13 cellular contexts compared by ENCODE assay signal in the genomic region with DNA sequence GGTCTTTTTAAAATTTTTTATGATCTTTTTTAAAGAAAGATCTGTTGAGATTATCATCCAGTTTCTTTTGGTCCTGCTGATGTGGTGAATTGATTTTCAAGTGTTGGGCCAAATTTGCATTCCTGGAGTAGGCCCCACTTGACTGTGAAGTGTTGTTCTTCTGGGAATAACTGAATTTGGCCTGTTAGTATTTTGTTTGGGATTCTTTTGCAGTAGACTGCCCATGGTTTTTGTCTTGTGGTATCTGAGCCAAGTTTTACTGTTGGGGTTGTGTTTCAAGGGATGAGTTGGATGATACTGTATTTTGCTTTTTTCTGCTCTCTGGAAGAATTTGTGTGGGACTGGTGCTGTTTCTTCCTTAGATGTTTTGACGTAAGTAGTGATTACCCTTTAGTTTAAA. TPM values are rescaled to one million over a fixed set of nuclear protein-coding genes. Genes with fewer than 3 reads are reported as not detected.
DNase-seq lines count a peak whose midpoint lies in the region; ATAC-seq and TF ChIP-seq lines count a peak whose summit lies in the region.
"Had no signal": no experiment of that assay in that cellular context is flagged by ENCODE, and none has a peak within 500 bp of the region (broad histone marks: within the 10 kb centered on the region; RNA-seq: fewer than 3 reads in every experiment).

No MANE protein-coding gene starts in this region.

- no peak for TF ChIP-seq CTCF in nephron progenitor cell (IDR thresholded peaks at IDR 0.05)

- H3K4me3 Mint-ChIP-seq in CD8-positive, alpha-beta memory T cell = no peak overlapping the region
- H3K4me3 Mint-ChIP-seq in T-cell (no peak overlapping the region), nephron progenitor cell (no peak overlapping the region)

- DNase-seq in CD8-positive, alpha-beta memory T cell = no peak
- DNase-seq in T-cell = no peak
- DNase-seq in nephron progenitor cell = no peak
- no peak for DNase-seq in T-helper 2 cell
- no peak for DNase-seq in right cardiac atrium
- no peak for DNase-seq in effector CD4-positive, alpha-beta T cell
- DNase-seq: activated CD4-positive, CD25-positive, alpha-beta regulatory T cell treated with anti-CD3 and anti-CD28 coated beads, Interleukin-2, amount 50 U/mL, for 72 hours; COR-L47; effector memory CD4-positive, alpha-beta T cell; NCI-H2081; right lobe of liver had no signal

- no peaks in the 10 kb centered on the region for H3K9me3 Mint-ChIP-seq in CD8-positive, alpha-beta memory T cell
- H3K9me3 Mint-ChIP-seq in T-cell (no peaks in the 10 kb centered on the region), nephron progenitor cell (no peaks in the 10 kb centered on the region)
- H3K9me3 Mint-ChIP-seq: brain had no signal

- H3K27me3 ChIP-seq in CD8-positive, alpha-beta memory T cell (ENCODE audit: insufficient read depth, low read length, poor library complexity, severe bottlenecking) = no peaks in the 10 kb centered on the region
- H3K27me3 ChIP-seq in right cardiac atrium (ENCODE audit: control insufficient read depth, insufficient read depth) = no peaks in the 10 kb centered on the region
- H3K27me3 ChIP-seq: right lobe of liver had no signal

- H3K27ac ChIP-seq in CD8-positive, alpha-beta memory T cell (ENCODE audit: low read depth, low read length) = no peak overlapping the region
- no peak overlapping the region for H3K27ac ChIP-seq in right cardiac atrium (ENCODE audit: low read length)
- H3K27ac ChIP-seq: right lobe of liver had no signal

- peaks cover 0 to 51% (median 29%) of the 10 kb centered on the region in 3 donors for H3K36me3 Mint-ChIP-seq in CD8-positive, alpha-beta memory T cell
- H3K36me3 Mint-ChIP-seq in T-cell (peaks cover 34% of the 10 kb centered on the region), nephron progenitor cell (ENCODE audit: low read depth) (peaks cover 47% of the 10 kb centered on the region)

- H3K27me3 Mint-ChIP-seq in CD8-positive, alpha-beta memory T cell = no peaks in the 10 kb centered on the region
- H3K27me3 Mint-ChIP-seq in T-cell (no peaks in the 10 kb centered on the region), nephron progenitor cell (ENCODE audit: low read depth, poor library complexity) (no peaks in the 10 kb centered on the region)
- H3K27me3 Mint-ChIP-seq: brain had no signal

- H3K36me3 ChIP-seq in CD8-positive, alpha-beta memory T cell (ENCODE audit: insufficient read depth, low read length) = peaks cover 9% of the 10 kb centered on the region

- intact Hi-C loops in right cardiac atrium (cut with DNase I) = no loop called here

- H3K4me1 ChIP-seq in CD8-positive, alpha-beta memory T cell (ENCODE audit: insufficient read depth, low read length) = no peaks in the 10 kb centered on the region
- no peaks in the 10 kb centered on the region for H3K4me1 ChIP-seq in right cardiac atrium (ENCODE audit: control insufficient read depth, insufficient read depth, low read length)
- H3K4me1 ChIP-seq: right lobe of liver had no signal

- CTCF ChIA-PET in CD8-positive, alpha-beta memory T cell (lab: Charles Lee) = no interaction called here
- CTCF ChIA-PET in T-cell (lab: Charles Lee) = interaction anchor here in 1 of 2 donors (0.8 to 2.6 kb wide), 2 partner anchors 16 to 37 kb away, joined by 3 to 15 read pairs; no protein-coding TSS in a partner anchor

- no peaks in the 10 kb centered on the region for H3K9me3 ChIP-seq in CD8-positive, alpha-beta memory T cell (ENCODE audit: low read length)
- no peaks in the 10 kb centered on the region for H3K9me3 ChIP-seq in right cardiac atrium (ENCODE audit: control insufficient read depth, low read length)
- H3K9me3 ChIP-seq: right lobe of liver had no signal

- H3K27ac Mint-ChIP-seq in CD8-positive, alpha-beta memory T cell = peak overlapping the region; percentile 58 to 90 (median 76)
- peak overlapping the region; percentile 49 to 58 for H3K27ac Mint-ChIP-seq in T-cell
- peak overlapping the region; percentile 73 for H3K27ac Mint-ChIP-seq in nephron progenitor cell

- 55% methylated on average over 1 of the region's 1 CpG for WGBS in right cardiac atrium

- H3K4me3 ChIP-seq in CD8-positive, alpha-beta memory T cell (ENCODE audit: low read length) = no peak overlapping the region
- H3K4me3 ChIP-seq in right cardiac atrium (ENCODE audit: low read length) = no peak overlapping the region
- H3K4me3 ChIP-seq: right lobe of liver had no signal

- POLR2A ChIA-PET in CD8-positive, alpha-beta memory T cell (lab: Charles Lee) = no interaction called here
- POLR2A ChIA-PET in T-cell (lab: Charles Lee) = interaction anchor here in 1 of 2 donors (0.5 kb wide), 2 partner anchors 16 to 47 kb away, joined by 3 read pairs; no protein-coding TSS in a partner anchor

- peak; percentile 2 for ATAC-seq in GM21381 (IDR thresholded peaks at IDR 0.05; ENCODE audit: unreplicated experiment)
- ATAC-seq in T-cell (replicated peaks in 1 of 4) = no peak
- no peak for ATAC-seq in right cardiac atrium

- peaks cover 18 to 24% (median 24%) of the 10 kb centered on the region in 3 donors for H3K4me1 Mint-ChIP-seq in CD8-positive, alpha-beta memory T cell
- H3K4me1 Mint-ChIP-seq in T-cell = peaks cover 5 to 16% (median 7%) of the 10 kb centered on the region in 3 donors
- H3K4me1 Mint-ChIP-seq in nephron progenitor cell = peaks cover 7% of the 10 kb centered on the region
- H3K4me1 Mint-ChIP-seq: brain had no signal

RNA-seq across cellular contexts. Expression of gene SYCP3, which starts 4.0 kb away (rescaled TPM):
- under 1 TPM; 0.22 to 0.27 TPM for total RNA-seq in CD8-positive, alpha-beta memory T cell
- polyA plus RNA-seq in CD8-positive, alpha-beta memory T cell = 0.14 TPM
- total RNA-seq in T-cell (under 1 TPM; 0.26 to 0.95 (median 0.69) TPM), right cardiac atrium (under 1 TPM in 1 of 4 donors, not detected in 3; 0.18 TPM)
- 0.05 TPM for polyA plus RNA-seq in right cardiac atrium
- total RNA-seq: right lobe of liver had no signal

RNA-seq across cellular contexts. Expression of gene CHPT1, which starts 45.8 kb away (rescaled TPM):
- 10 to 100 TPM; 29.1 to 29.2 TPM for total RNA-seq in CD8-positive, alpha-beta memory T cell
- polyA plus RNA-seq in CD8-positive, alpha-beta memory T cell = 43.2 TPM
- total RNA-seq in T-cell (10 to 100 TPM in 4 of 5 donors, 1 to 10 TPM in 1; 9.8 to 13.8 (median 11.9) TPM), right cardiac atrium (100 to 1,000 TPM; 148 to 182 (median 165) TPM)
- 168 TPM for polyA plus RNA-seq in right cardiac atrium

Comparison
In these comparisons a context has a peak if more than half of its experiments do, and no peak if none do; other contexts are left out.
1. RNA of gene CHPT1, which starts 45.8 kb away (total RNA-seq): 148 to 182 TPM in right cardiac atrium; 29.1 to 29.2 TPM in CD8-positive, alpha-beta memory T cell and 9.8 to 13.8 TPM in T-cell; every median in the first group is over 4 times any median in the second.
2. Peak in every context shown above with its lines, with median percentiles within 50 percentile points of each other: H3K27ac Mint-ChIP-seq.